19 cellular contexts compared by ENCODE assay signal in genomic region chr1:203167913-203168200, GRCh38. TPM values are rescaled to one million over a fixed set of nuclear protein-coding genes. Genes with fewer than 3 reads are reported as not detected.
DNase-seq lines count a peak whose midpoint lies in the region; ATAC-seq and TF ChIP-seq lines count a peak whose summit lies in the region.
"Had no signal": no experiment of that assay in that cellular context is flagged by ENCODE, and none has a peak within 500 bp of the region (broad histone marks: within the 10 kb centered on the region; RNA-seq: fewer than 3 reads in every experiment).

No MANE protein-coding gene starts in this region.

- no peaks in the 10 kb centered on the region for H3K27me3 ChIP-seq in BLaER1
- H3K27me3 ChIP-seq in Caco-2 (replicated peaks; ENCODE audit: control insufficient read depth, insufficient read depth, low read length), result no peaks in the 10 kb centered on the region
- H3K27me3 ChIP-seq in osteoblast (ENCODE audit: insufficient read depth, low read length), result peaks cover 18% of the 10 kb centered on the region

- POLR2A ChIA-PET in Caco-2 (lab: Charles Lee), result no interaction called here

- H3K79me2 ChIP-seq in osteoblast (ENCODE audit: insufficient read depth, low read length), result no peaks in the 10 kb centered on the region

- intact Hi-C loops in Caco-2 (cut with micrococcal nuclease; ENCODE audit: unreplicated experiment), result no loop called here

- H3K27me3 Mint-ChIP-seq in Caco-2 (ENCODE audit: insufficient read depth, unreplicated experiment), result no peaks in the 10 kb centered on the region

- H3K36me3 ChIP-seq in BLaER1, result peaks cover 42% of the 10 kb centered on the region; the same call in 1 of the 2 replicates
- H3K36me3 ChIP-seq in Caco-2 (ENCODE audit: control insufficient read depth, insufficient read depth, low read length), result no peaks in the 10 kb centered on the region
- no peaks in the 10 kb centered on the region for H3K36me3 ChIP-seq in osteoblast (ENCODE audit: insufficient read depth, low read length)
- H3K36me3 ChIP-seq: HAP-1 had no signal

- H3K9ac ChIP-seq in BLaER1, result no peak overlapping the region

- H4K20me1 ChIP-seq in BLaER1 (peaks cover 32% of the 10 kb centered on the region; the same call in 1 of the 2 replicates), osteoblast (ENCODE audit: insufficient read depth, low read length) (no peaks in the 10 kb centered on the region)

- no TSS peak for BruUV-seq in Caco-2 (replicated peaks; lab: Mats Ljungman, UMichigan)

- peak overlapping the region; percentile 86 for H3K27ac Mint-ChIP-seq in Caco-2 (ENCODE audit: unreplicated experiment)
- H3K27ac Mint-ChIP-seq: CD4-positive, alpha-beta memory T cell had no signal

- no peak overlapping the region for H3K27ac ChIP-seq in BLaER1
- H3K27ac ChIP-seq in caudate nucleus (ENCODE audit: low read depth, low read length), result peak overlapping the region; percentile 64
- H3K27ac ChIP-seq in osteoblast (ENCODE audit: low read depth, low read length), result no peak overlapping the region
- H3K27ac ChIP-seq: C4-2B, HL-60 had no signal

- H3K4me3 ChIP-seq in BLaER1 (no peak overlapping the region), Caco-2 (ENCODE audit: low read depth, low read length) (no peak overlapping the region), osteoblast (ENCODE audit: insufficient read depth, low read length) (no peak overlapping the region)
- H3K4me3 ChIP-seq: HAP-1, K562 had no signal

- peaks cover 51% of the 10 kb centered on the region for H3K4me1 Mint-ChIP-seq in Caco-2 (ENCODE audit: low read depth, unreplicated experiment)
- H3K4me1 Mint-ChIP-seq: CD4-positive, alpha-beta memory T cell had no signal

- H3K9me3 Mint-ChIP-seq in Caco-2 (ENCODE audit: unreplicated experiment), result no peaks in the 10 kb centered on the region
- H3K9me3 Mint-ChIP-seq: CD4-positive, alpha-beta memory T cell had no signal

- DNase-seq in Caco-2, result no peak
- DNase-seq in caudate nucleus (lab: John Stamatoyannopoulos, UW), result no peak
- DNase-seq in osteoblast (ENCODE audit: insufficient read length, low spot score, missing footprints), result peak; percentile 23
- DNase-seq in C1 segment of cervical spinal cord (lab: John Stamatoyannopoulos, UW), result no peak
- DNase-seq in GM10266 (ENCODE audit: extremely low spot score), result no peak
- DNase-seq: 8988T; Calu3; CD4-positive, alpha-beta memory T cell; DMS 273 treated with DMSO at 0.1 percent for 48 hours; EL had no signal

- H3K9me3 ChIP-seq in BLaER1 (no peaks in the 10 kb centered on the region), Caco-2 (no peaks in the 10 kb centered on the region), osteoblast (ENCODE audit: low read depth, low read length) (no peaks in the 10 kb centered on the region)
- H3K9me3 ChIP-seq: HAP-1 had no signal

- H3K4me1 ChIP-seq in BLaER1 (peaks cover 95% of the 10 kb centered on the region), Caco-2 (peaks cover 50% of the 10 kb centered on the region), osteoblast (ENCODE audit: insufficient read depth, low read length) (no peaks in the 10 kb centered on the region)
- H3K4me1 ChIP-seq: HAP-1 had no signal

- no peak overlapping the region for H2AFZ ChIP-seq in osteoblast (ENCODE audit: low read length)

- CTCF ChIA-PET in Caco-2 (lab: Charles Lee), result interaction anchor here (0.6 to 1.2 kb wide), 2 partner anchors 48 to 758 kb away, joined by 3 read pairs; no protein-coding TSS in a partner anchor

- H3K36me3 Mint-ChIP-seq in Caco-2 (ENCODE audit: insufficient read depth, unreplicated experiment), result peaks cover 50% of the 10 kb centered on the region
- H3K36me3 Mint-ChIP-seq: CD4-positive, alpha-beta memory T cell had no signal

- H3K4me2 ChIP-seq in BLaER1 (peak overlapping the region; percentile 59), osteoblast (ENCODE audit: insufficient read depth, low read length) (no peak overlapping the region)

- TF ChIP-seq CTCF in Caco-2 (IDR thresholded peaks at IDR 0.05; ENCODE audit: insufficient read depth in 1 of 2, low read depth in 1 of 2, low read length in 1 of 2, severe bottlenecking in 1 of 2, unreplicated experiment in 1 of 2) (no peak), osteoblast (IDR thresholded peaks at IDR 0.05; ENCODE audit: extremely low read depth, low read depth, low read length) (no peak), GM10266 (IDR thresholded peaks at IDR 0.05; ENCODE audit: control insufficient read depth, insufficient read depth, low read depth, missing control alignments) (no peak)

- no peak for ATAC-seq in esophagus mucosa
- ATAC-seq: K562 had no signal

- no peak overlapping the region for H3K4me3 Mint-ChIP-seq in Caco-2 (ENCODE audit: unreplicated experiment)
- H3K4me3 Mint-ChIP-seq: CD4-positive, alpha-beta memory T cell had no signal

RNA-seq across cellular contexts. Expression of gene MYBPH, which starts 7.8 kb away (rescaled TPM):
- total RNA-seq in Caco-2 (2022) (19.7 and 25.9 TPM in 2 replicates), osteoblast (under 0.01 and 0.29 TPM in 2 replicates), esophagus mucosa (not detected)
- total RNA-seq: A673; Calu3; CD4-positive, alpha-beta memory T cell; H1; HT1080; K562 had no signal

RNA-seq across cellular contexts. Expression of gene CHI3L1, which starts 18.6 kb away (rescaled TPM):
- total RNA-seq in Caco-2 (2022) (199 and 235 TPM in 2 replicates), osteoblast (273 and 932 TPM in 2 replicates), esophagus mucosa (20.5 TPM)
- total RNA-seq: A673, Calu3, H1, K562 had no signal

RNA-seq across cellular contexts. Expression of gene ADORA1, which starts 40.3 kb away (rescaled TPM):
- total RNA-seq in Caco-2 (2022) (46.0 and 50.4 TPM in 2 replicates), osteoblast (4.0 and 9.1 TPM in 2 replicates), esophagus mucosa (0.28 TPM)
- total RNA-seq: CD4-positive, alpha-beta memory T cell; K562 had no signal

Comparison
In these comparisons a context has a peak if more than half of its experiments do, and no peak if none do; other contexts are left out.
1. RNA of gene MYBPH, which starts 7.8 kb away (total RNA-seq): 19.7 to 25.9 TPM in Caco-2; not detected in esophagus mucosa (single experiment) and under 0.01 to 0.29 TPM in osteoblast; every median in the first group is over 10 times any median in the second.